Comparison of ENCODE assay signal across 28 cellular contexts in genomic region chr1:12206238-12206637, GRCh38. TPM values are rescaled to one million over a fixed set of nuclear protein-coding genes. Genes with fewer than 3 reads are reported as not detected.
A peak's percentile ranks its signal among the peaks of the same experiment; 100 is the strongest.
DNase-seq lines count a peak whose midpoint lies in the region; ATAC-seq and TF ChIP-seq lines count a peak whose summit lies in the region.
"Had no signal": no experiment of that assay in that cellular context is flagged by ENCODE, and none has a peak within 500 bp of the region (broad histone marks: within the 10 kb centered on the region; RNA-seq: fewer than 3 reads in every experiment).

No MANE protein-coding gene starts in this region.

- H3K27ac Mint-ChIP-seq in activated T-cell treated with anti-CD3 and anti-CD28 coated beads, Interleukin-2, amount 50 U/mL, for 24 hours: peak overlapping the region; percentile 91
- peak overlapping the region; percentile 89 for H3K27ac Mint-ChIP-seq in T-helper 17 cell
- H3K27ac Mint-ChIP-seq in central memory CD8-positive, alpha-beta T cell (ENCODE audit: low read depth): peak overlapping the region; percentile 92
- H3K27ac Mint-ChIP-seq in stimulated activated memory B cell treated with anti-CD40 and anti-IgM and Interleukin-4, amounts not matched to agents 10 μg/mL and 1 μg/mL and 100 μg/mL, for 72 hours: peak overlapping the region; percentile 85
- H3K27ac Mint-ChIP-seq: activated T-cell treated with anti-CD3 and anti-CD28 coated beads, Interleukin-2, amount 50 U/mL, for 72 hours; progenitor cell of endocrine pancreas had no signal

- no peaks in the 10 kb centered on the region for H4K20me1 ChIP-seq in OCI-LY7 (ENCODE audit: insufficient read depth, low read length)

- POLR2A ChIA-PET in OCI-LY7 (lab: Charles Lee): no interaction called here

- no peaks in the 10 kb centered on the region for H3K9me3 Mint-ChIP-seq in activated T-cell treated with anti-CD3 and anti-CD28 coated beads, Interleukin-2, amount 50 U/mL, for 24 hours
- H3K9me3 Mint-ChIP-seq in central memory CD8-positive, alpha-beta T cell: no peaks in the 10 kb centered on the region
- no peaks in the 10 kb centered on the region for H3K9me3 Mint-ChIP-seq in stimulated activated memory B cell treated with anti-CD40 and anti-IgM and Interleukin-4, amounts not matched to agents 10 μg/mL and 1 μg/mL and 100 μg/mL, for 72 hours
- H3K9me3 Mint-ChIP-seq: activated T-cell treated with anti-CD3 and anti-CD28 coated beads, Interleukin-2, amount 50 U/mL, for 72 hours; H9 had no signal

- CTCF ChIA-PET in OCI-LY7 (lab: Charles Lee; ENCODE audit: unreplicated experiment): no interaction called here

- no peak for ATAC-seq in T-helper 17 cell
- no peak for ATAC-seq in central memory CD8-positive, alpha-beta T cell (replicated peaks; ENCODE audit: extremely low read depth, poor library complexity, severe bottlenecking)
- no peak for ATAC-seq in stimulated activated memory B cell treated with anti-CD40 and anti-IgM and Interleukin-4, amounts not matched to agents 10 μg/mL and 1 μg/mL and 100 μg/mL, for 72 hours
- ATAC-seq: activated T-cell treated with anti-CD3 and anti-CD28 coated beads, Interleukin-2, amount 50 U/mL, for 72 hours; body of pancreas; left cardiac atrium; sciatic nerve had no signal

- H3K79me2 ChIP-seq in OCI-LY7 (ENCODE audit: insufficient read depth, low read depth, low read length): no peaks in the 10 kb centered on the region

- H3K36me3 Mint-ChIP-seq in activated T-cell treated with anti-CD3 and anti-CD28 coated beads, Interleukin-2, amount 50 U/mL, for 24 hours (ENCODE audit: low read depth): peaks cover 79% of the 10 kb centered on the region
- H3K36me3 Mint-ChIP-seq in T-helper 17 cell (ENCODE audit: low read depth): peaks cover 11% of the 10 kb centered on the region
- peaks cover 35% of the 10 kb centered on the region for H3K36me3 Mint-ChIP-seq in central memory CD8-positive, alpha-beta T cell (ENCODE audit: insufficient read depth)
- H3K36me3 Mint-ChIP-seq in stimulated activated memory B cell treated with anti-CD40 and anti-IgM and Interleukin-4, amounts not matched to agents 10 μg/mL and 1 μg/mL and 100 μg/mL, for 72 hours: peaks cover 67% of the 10 kb centered on the region

- H3K4me1 Mint-ChIP-seq in activated T-cell treated with anti-CD3 and anti-CD28 coated beads, Interleukin-2, amount 50 U/mL, for 24 hours (ENCODE audit: low read depth): peaks cover 83% of the 10 kb centered on the region
- peaks cover 54% of the 10 kb centered on the region for H3K4me1 Mint-ChIP-seq in T-helper 17 cell
- peaks cover 78% of the 10 kb centered on the region for H3K4me1 Mint-ChIP-seq in central memory CD8-positive, alpha-beta T cell
- peaks cover 91% of the 10 kb centered on the region for H3K4me1 Mint-ChIP-seq in stimulated activated memory B cell treated with anti-CD40 and anti-IgM and Interleukin-4, amounts not matched to agents 10 μg/mL and 1 μg/mL and 100 μg/mL, for 72 hours

- H3K9me3 ChIP-seq in T-helper 17 cell (ENCODE audit: control insufficient read depth, low read length, poor library complexity, severe bottlenecking): no peaks in the 10 kb centered on the region
- no peaks in the 10 kb centered on the region for H3K9me3 ChIP-seq in OCI-LY7 (ENCODE audit: low read length)
- H3K9me3 ChIP-seq: body of pancreas had no signal

- no TSS peak for BruUV-seq in OCI-LY7 (replicated peaks; lab: Mats Ljungman, UMichigan)

- H3K4me3 Mint-ChIP-seq in activated T-cell treated with anti-CD3 and anti-CD28 coated beads, Interleukin-2, amount 50 U/mL, for 24 hours: no peak overlapping the region
- H3K4me3 Mint-ChIP-seq in T-helper 17 cell: no peak overlapping the region
- H3K4me3 Mint-ChIP-seq in central memory CD8-positive, alpha-beta T cell: no peak overlapping the region
- H3K4me3 Mint-ChIP-seq in stimulated activated memory B cell treated with anti-CD40 and anti-IgM and Interleukin-4, amounts not matched to agents 10 μg/mL and 1 μg/mL and 100 μg/mL, for 72 hours: no peak overlapping the region
- H3K4me3 Mint-ChIP-seq: activated T-cell treated with anti-CD3 and anti-CD28 coated beads, Interleukin-2, amount 50 U/mL, for 72 hours; B cell; H9 had no signal

- H3K27me3 ChIP-seq in H7 (ENCODE audit: control insufficient read depth, insufficient read depth, low read length): no peaks in the 10 kb centered on the region
- H3K27me3 ChIP-seq: body of pancreas had no signal

- H3K27ac ChIP-seq in OCI-LY7 (ENCODE audit: low read depth, low read length, poor library complexity, severe bottlenecking): no peak overlapping the region
- H3K27ac ChIP-seq: body of pancreas had no signal

- no peaks in the 10 kb centered on the region for H3K36me3 ChIP-seq in H7 (replicated peaks; ENCODE audit: control insufficient read depth, insufficient read depth, low read length)
- H3K36me3 ChIP-seq in OCI-LY7 (ENCODE audit: insufficient read depth, low read length): no peaks in the 10 kb centered on the region

- no peaks in the 10 kb centered on the region for H3K27me3 Mint-ChIP-seq in activated T-cell treated with anti-CD3 and anti-CD28 coated beads, Interleukin-2, amount 50 U/mL, for 24 hours
- H3K27me3 Mint-ChIP-seq in T-helper 17 cell: no peaks in the 10 kb centered on the region
- H3K27me3 Mint-ChIP-seq in central memory CD8-positive, alpha-beta T cell: no peaks in the 10 kb centered on the region
- no peaks in the 10 kb centered on the region for H3K27me3 Mint-ChIP-seq in stimulated activated memory B cell treated with anti-CD40 and anti-IgM and Interleukin-4, amounts not matched to agents 10 μg/mL and 1 μg/mL and 100 μg/mL, for 72 hours
- H3K27me3 Mint-ChIP-seq: B cell, progenitor cell of endocrine pancreas had no signal

- TF ChIP-seq CTCF in OCI-LY7 (conservative IDR thresholded peaks at IDR 0.05; ENCODE audit: low read length): no peak

- no peaks in the 10 kb centered on the region for H3K9me2 ChIP-seq in OCI-LY7 (ENCODE audit: insufficient read depth, low read length)

- intact Hi-C loops in OCI-LY7 (cut with micrococcal nuclease; ENCODE audit: unreplicated experiment): no loop called here

- H3K4me1 ChIP-seq in OCI-LY7 (ENCODE audit: insufficient read depth, low read length, poor library complexity, severe bottlenecking): peaks cover 35% of the 10 kb centered on the region
- H3K4me1 ChIP-seq: body of pancreas had no signal

- no peak for DNase-seq in activated T-cell treated with anti-CD3 and anti-CD28 coated beads, Interleukin-2, amount 50 U/mL, for 24 hours
- DNase-seq in activated T-cell treated with anti-CD3 and anti-CD28 coated beads, Interleukin-2, amount 50 U/mL, for 48 hours: no peak
- DNase-seq in T-helper 17 cell: no peak
- DNase-seq in central memory CD8-positive, alpha-beta T cell (ENCODE audit: low spot score in 2 of 2): no peak
- DNase-seq in H7: no peak
- DNase-seq in NCI-H1092 treated with DMSO at 0.1 percent for 48 hours (lab: John Stamatoyannopoulos, UW): no peak
- DNase-seq in OCI-LY7 (ENCODE audit: low spot score): no peak
- DNase-seq: activated T-cell treated with anti-CD3 and anti-CD28 coated beads, Interleukin-2, amount 50 U/mL, for 72 hours; body of pancreas; cerebellar nuclear complex; H9; KBM-7; left cardiac atrium; mammary epithelial cell; NCI-H1105 treated with DMSO at 0.1 percent for 48 hours; NCI-H1930; NCI-H526; NK-92 treated with Interleukin-12 subunit alpha and Interleukin-12 subunit beta, amount 100 ng/mL, for 24 hours; Right ventricle myocardium superior; stimulated activated CD4-positive, alpha-beta T cell treated with anti-CD3 and anti-CD28 coated beads, Interleukin-12 subunit alpha, Interleukin-12 subunit beta, amount 100 ng/mL, for 4 hours; stimulated activated CD4-positive, alpha-beta T cell treated with anti-CD3 and anti-CD28 coated beads, Interleukin-4, amount 100 ng/mL, for 24 hours; stimulated activated naive CD4-positive, alpha-beta T cell treated with Interleukin-2 at 50 U/mL for 16 hours had no signal

- no peak overlapping the region for H2AFZ ChIP-seq in OCI-LY7 (ENCODE audit: low read length)

- H3K4me3 ChIP-seq in H7 (ENCODE audit: insufficient read depth, low read depth, low read length) (no peak overlapping the region), OCI-LY7 (ENCODE audit: low read depth, low read length, poor library complexity, severe bottlenecking) (no peak overlapping the region)
- H3K4me3 ChIP-seq: body of pancreas had no signal

- H3K4me2 ChIP-seq in OCI-LY7 (ENCODE audit: low read length): no peak overlapping the region

RNA-seq across cellular contexts. Expression of gene VPS13D, which starts 23.6 kb away (rescaled TPM):
- total RNA-seq in T-helper 17 cell (10 to 100 TPM; 63.5 to 67.6 TPM), OCI-LY7 (2022) (39.2 and 45.3 TPM in 2 replicates)
- total RNA-seq in H7 (2014; rRNA removed; shearing (Covaris generic)): 13.1 and 23.7 TPM in 2 replicates
- total RNA-seq in OCI-LY7 (2014; rRNA removed; shearing (Covaris generic)): 23.0 and 23.9 TPM in 2 replicates

RNA-seq across cellular contexts. Expression of gene TNFRSF1B, which starts 39.4 kb away (rescaled TPM):
- total RNA-seq in T-helper 17 cell (100 to 1,000 TPM; 127 to 132 TPM), OCI-LY7 (2022) (not detected in 2 replicates)
- 1.3 and 2.4 TPM in 2 replicates for total RNA-seq in H7 (2014; rRNA removed; shearing (Covaris generic))
- total RNA-seq in OCI-LY7 (2014; rRNA removed; shearing (Covaris generic)): not detected in 2 replicates
- total RNA-seq: HT-29, MCF 10A, progenitor cell of endocrine pancreas had no signal

Comparison
In these comparisons a context has a peak if more than half of its experiments do, and no peak if none do; other contexts are left out.
1. RNA of gene TNFRSF1B, which starts 39.4 kb away (total RNA-seq): 127 to 132 TPM in T-helper 17 cell; 1.3 to 2.4 TPM in H7 and not detected in OCI-LY7; every median in the first group is over 10 times any median in the second.
2. Peak in every context shown above with its lines, with median percentiles within 50 percentile points of each other: H3K27ac Mint-ChIP-seq.